Comparison of ENCODE assay signal across 2 cellular contexts in genomic region chr5:177444106-177445051, GRCh38.
TF ChIP-seq lines count a peak whose summit lies in the region.

No MANE protein-coding gene starts in this region.

TF ChIP-seq in HEK293, 187 proteins besides CTCF, POLR2A, EP300 and RAD21 (continues in another document):
- TF ChIP-seq ZNF585B (tag by site-specific recombination; IDR thresholded peaks at IDR 0.05) (no peak), ZNF785 (tag by site-specific recombination; IDR thresholded peaks at IDR 0.05) (no peak), ZBTB20 (tag by site-specific recombination; IDR thresholded peaks at IDR 0.05) (no peak), ZNF488 (tag by site-specific recombination; IDR thresholded peaks at IDR 0.05) (no peak), ZNF645 (tag by site-specific recombination; IDR thresholded peaks at IDR 0.05) (no peak), ZNF16 (tag by site-specific recombination; IDR thresholded peaks at IDR 0.05; ENCODE audit: low read depth) (no peak), KLF7 (tag by site-specific recombination; IDR thresholded peaks at IDR 0.05; ENCODE audit: borderline replicate concordance) (no peak), SP7 (tag by site-specific recombination; IDR thresholded peaks at IDR 0.05) (no peak), ZFHX2 (tag by site-specific recombination; conservative IDR thresholded peaks at IDR 0.05) (no peak), WT1 (tag by site-specific recombination; IDR thresholded peaks at IDR 0.05) (no peak), ZNF600 (tag by site-specific recombination; IDR thresholded peaks at IDR 0.05) (peak; percentile 60; the same call in 1 of the 2 replicates), IKZF3 (tag by site-specific recombination; IDR thresholded peaks at IDR 0.05) (peak; percentile 43; the same call in 1 of the 2 replicates), ZNF248 (tag by site-specific recombination; IDR thresholded peaks at IDR 0.05) (no peak), ZSCAN16 (tag by site-specific recombination; IDR thresholded peaks at IDR 0.05) (no peak), ZNF18 (tag by site-specific recombination; IDR thresholded peaks at IDR 0.05) (peak; percentile 89), ATF2 (tag by site-specific recombination; IDR thresholded peaks at IDR 0.05; ENCODE audit: low read depth) (no peak), ZNF707 (tag by site-specific recombination; IDR thresholded peaks at IDR 0.05) (no peak), ZNF335 (tag by site-specific recombination; conservative IDR thresholded peaks at IDR 0.05) (no peak), ZBTB48 (tag by site-specific recombination; IDR thresholded peaks at IDR 0.05) (0 out of 2 replicates have a peak, but pooled peaks have one; percentile 18), ZNF311 (tag by site-specific recombination; IDR thresholded peaks at IDR 0.05; ENCODE audit: borderline replicate concordance) (no peak), ZNF350 (tag by site-specific recombination; IDR thresholded peaks at IDR 0.05) (no peak), ZNF133 (tag by site-specific recombination; IDR thresholded peaks at IDR 0.05) (no peak), ZBTB6 (tag by site-specific recombination; IDR thresholded peaks at IDR 0.05) (peak; percentile 85), ELK4 (IDR thresholded peaks at IDR 0.05; ENCODE audit: borderline replicate concordance, low read depth, low read length) (no peak), ZNF791 (tag by site-specific recombination; IDR thresholded peaks at IDR 0.05) (no peak), ZNF529 (tag by site-specific recombination; IDR thresholded peaks at IDR 0.05; ENCODE audit: insufficient replicate concordance) (no peak), ZNF341 (tag by site-specific recombination; IDR thresholded peaks at IDR 0.05; ENCODE audit: low read depth) (peak; percentile 82), ZBTB17 (tag by site-specific recombination; IDR thresholded peaks at IDR 0.05) (peak; percentile 38), ZNF521 (tag by site-specific recombination; IDR thresholded peaks at IDR 0.05) (no peak), ZNF155 (tag by site-specific recombination; IDR thresholded peaks at IDR 0.05) (no peak)

TF ChIP-seq in K562, 482 proteins besides CTCF, POLR2A, EP300 and RAD21:
- TF ChIP-seq E2F1 (CRISPR knock-in tag; IDR thresholded peaks at IDR 0.05), result no peak
- no peak for TF ChIP-seq ZNF263 (CRISPR knock-in tag; IDR thresholded peaks at IDR 0.05; ENCODE audit: borderline replicate concordance)
- peak; percentile 75 for TF ChIP-seq POLR2B (IDR thresholded peaks at IDR 0.05; ENCODE audit: low read depth, partially characterized antibody)
- TF ChIP-seq RNF219 (CRISPR knock-in tag; IDR thresholded peaks at IDR 0.05), result peak; percentile 60; the same call in 1 of the 2 replicates
- no peak for TF ChIP-seq GMEB1 (CRISPR knock-in tag; IDR thresholded peaks at IDR 0.05)
- peak; percentile 87 for TF ChIP-seq PRDM10 (IDR thresholded peaks at IDR 0.05; ENCODE audit: partially characterized antibody)
- no peak for TF ChIP-seq RBM14 (IDR thresholded peaks at IDR 0.05; ENCODE audit: borderline replicate concordance, insufficient read depth, low read depth, low read length)
- TF ChIP-seq ZNF778 (CRISPR knock-in tag; IDR thresholded peaks at IDR 0.05), result no peak
- TF ChIP-seq ZNF12 (CRISPR knock-in tag; IDR thresholded peaks at IDR 0.05), result no peak
- no peak for TF ChIP-seq RBBP5 (IDR thresholded peaks at IDR 0.05; ENCODE audit: borderline replicate concordance, insufficient read depth, low read length, poor library complexity, severe bottlenecking)
- peak; percentile 55; the same call in 1 of the 2 replicates for TF ChIP-seq ZBTB26 (CRISPR knock-in tag; IDR thresholded peaks at IDR 0.05)
- TF ChIP-seq MYC (IDR thresholded peaks at IDR 0.05; ENCODE audit: low read depth, low read length), result no peak
- TF ChIP-seq MYC (CRISPR knock-in tag; IDR thresholded peaks at IDR 0.05; ENCODE audit: borderline replicate concordance, low read depth), result peak; percentile 50; the same call in 1 of the 2 replicates
- TF ChIP-seq PML (IDR thresholded peaks at IDR 0.05; ENCODE audit: low read length), result 0 out of 2 replicates have a peak, but pooled peaks have one; percentile 8
- peak; percentile 71; the same call in 1 of the 2 replicates for TF ChIP-seq ILF3 (IDR thresholded peaks at IDR 0.05; ENCODE audit: borderline replicate concordance)
- TF ChIP-seq POLR2AphosphoS2 (IDR thresholded peaks at IDR 0.05; ENCODE audit: low read length), result peak; percentile 85
- TF ChIP-seq HBP1 (CRISPR knock-in tag; IDR thresholded peaks at IDR 0.05), result peak; percentile 82; the same call in 1 of the 2 replicates
- TF ChIP-seq ZBED1 (IDR thresholded peaks at IDR 0.05), result 0 out of 2 replicates have a peak, but pooled peaks have one; percentile 34
- TF ChIP-seq XRCC5 (IDR thresholded peaks at IDR 0.05; ENCODE audit: low read depth, low read length), result no peak
- 0 out of 2 replicates have a peak, but pooled peaks have one; percentile 16 for TF ChIP-seq POLR2AphosphoS5 (IDR thresholded peaks at IDR 0.05; ENCODE audit: control insufficient read depth, insufficient read depth, low read depth, low read length)
- peak; percentile 32; the same call in 1 of the 2 replicates for TF ChIP-seq TFAP4 (CRISPR knock-in tag; IDR thresholded peaks at IDR 0.05; ENCODE audit: borderline replicate concordance)
- TF ChIP-seq SUPT5H (IDR thresholded peaks at IDR 0.05), result peak; percentile 81
- TF ChIP-seq KDM5B (IDR thresholded peaks at IDR 0.05; ENCODE audit: insufficient replicate concordance, low read depth, low read length), result peak; percentile 5
- TF ChIP-seq POLR2G (IDR thresholded peaks at IDR 0.05; ENCODE audit: low read depth, low read length), result peak; percentile 50
- 0 out of 2 replicates have a peak, but pooled peaks have one; percentile 36 for TF ChIP-seq FOXK1 (CRISPR knock-in tag; IDR thresholded peaks at IDR 0.05; ENCODE audit: borderline replicate concordance)
TF ChIP-seq in K562: peak in this region for 16.
